In the genomic region with DNA sequence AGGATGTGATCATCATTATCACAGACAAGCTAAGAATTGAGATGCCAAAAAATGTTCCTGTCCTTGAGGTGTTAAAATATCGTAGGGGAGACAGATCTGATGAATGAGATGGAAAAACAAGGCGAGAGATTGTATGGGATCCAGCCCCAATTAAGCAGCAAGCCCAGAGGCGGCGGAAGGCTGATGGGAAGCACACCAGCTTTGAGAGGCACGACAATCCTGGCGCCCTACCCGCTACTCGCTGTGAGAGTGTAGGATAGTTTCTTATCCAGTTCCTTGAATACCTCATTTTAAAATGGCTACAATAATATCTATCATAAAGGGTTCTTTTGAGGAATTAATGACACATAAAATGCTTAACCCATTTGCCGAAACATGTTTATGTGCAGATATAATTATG, we compare ENCODE assay signal across 1 cellular context.
TF ChIP-seq lines count a peak whose summit lies in the region.

No MANE protein-coding gene starts in this region.

TF ChIP-seq in GM23338, 12 proteins besides CTCF, POLR2A, EP300 and RAD21 (continued from another document):
- TF ChIP-seq EZH2 (IDR thresholded peaks at IDR 0.05; ENCODE audit: low read depth, unreplicated experiment) (no peak), EZH2phosphoT487 (IDR thresholded peaks at IDR 0.05; ENCODE audit: unreplicated experiment) (no peak)
- TF ChIP-seq, protein P1, sequence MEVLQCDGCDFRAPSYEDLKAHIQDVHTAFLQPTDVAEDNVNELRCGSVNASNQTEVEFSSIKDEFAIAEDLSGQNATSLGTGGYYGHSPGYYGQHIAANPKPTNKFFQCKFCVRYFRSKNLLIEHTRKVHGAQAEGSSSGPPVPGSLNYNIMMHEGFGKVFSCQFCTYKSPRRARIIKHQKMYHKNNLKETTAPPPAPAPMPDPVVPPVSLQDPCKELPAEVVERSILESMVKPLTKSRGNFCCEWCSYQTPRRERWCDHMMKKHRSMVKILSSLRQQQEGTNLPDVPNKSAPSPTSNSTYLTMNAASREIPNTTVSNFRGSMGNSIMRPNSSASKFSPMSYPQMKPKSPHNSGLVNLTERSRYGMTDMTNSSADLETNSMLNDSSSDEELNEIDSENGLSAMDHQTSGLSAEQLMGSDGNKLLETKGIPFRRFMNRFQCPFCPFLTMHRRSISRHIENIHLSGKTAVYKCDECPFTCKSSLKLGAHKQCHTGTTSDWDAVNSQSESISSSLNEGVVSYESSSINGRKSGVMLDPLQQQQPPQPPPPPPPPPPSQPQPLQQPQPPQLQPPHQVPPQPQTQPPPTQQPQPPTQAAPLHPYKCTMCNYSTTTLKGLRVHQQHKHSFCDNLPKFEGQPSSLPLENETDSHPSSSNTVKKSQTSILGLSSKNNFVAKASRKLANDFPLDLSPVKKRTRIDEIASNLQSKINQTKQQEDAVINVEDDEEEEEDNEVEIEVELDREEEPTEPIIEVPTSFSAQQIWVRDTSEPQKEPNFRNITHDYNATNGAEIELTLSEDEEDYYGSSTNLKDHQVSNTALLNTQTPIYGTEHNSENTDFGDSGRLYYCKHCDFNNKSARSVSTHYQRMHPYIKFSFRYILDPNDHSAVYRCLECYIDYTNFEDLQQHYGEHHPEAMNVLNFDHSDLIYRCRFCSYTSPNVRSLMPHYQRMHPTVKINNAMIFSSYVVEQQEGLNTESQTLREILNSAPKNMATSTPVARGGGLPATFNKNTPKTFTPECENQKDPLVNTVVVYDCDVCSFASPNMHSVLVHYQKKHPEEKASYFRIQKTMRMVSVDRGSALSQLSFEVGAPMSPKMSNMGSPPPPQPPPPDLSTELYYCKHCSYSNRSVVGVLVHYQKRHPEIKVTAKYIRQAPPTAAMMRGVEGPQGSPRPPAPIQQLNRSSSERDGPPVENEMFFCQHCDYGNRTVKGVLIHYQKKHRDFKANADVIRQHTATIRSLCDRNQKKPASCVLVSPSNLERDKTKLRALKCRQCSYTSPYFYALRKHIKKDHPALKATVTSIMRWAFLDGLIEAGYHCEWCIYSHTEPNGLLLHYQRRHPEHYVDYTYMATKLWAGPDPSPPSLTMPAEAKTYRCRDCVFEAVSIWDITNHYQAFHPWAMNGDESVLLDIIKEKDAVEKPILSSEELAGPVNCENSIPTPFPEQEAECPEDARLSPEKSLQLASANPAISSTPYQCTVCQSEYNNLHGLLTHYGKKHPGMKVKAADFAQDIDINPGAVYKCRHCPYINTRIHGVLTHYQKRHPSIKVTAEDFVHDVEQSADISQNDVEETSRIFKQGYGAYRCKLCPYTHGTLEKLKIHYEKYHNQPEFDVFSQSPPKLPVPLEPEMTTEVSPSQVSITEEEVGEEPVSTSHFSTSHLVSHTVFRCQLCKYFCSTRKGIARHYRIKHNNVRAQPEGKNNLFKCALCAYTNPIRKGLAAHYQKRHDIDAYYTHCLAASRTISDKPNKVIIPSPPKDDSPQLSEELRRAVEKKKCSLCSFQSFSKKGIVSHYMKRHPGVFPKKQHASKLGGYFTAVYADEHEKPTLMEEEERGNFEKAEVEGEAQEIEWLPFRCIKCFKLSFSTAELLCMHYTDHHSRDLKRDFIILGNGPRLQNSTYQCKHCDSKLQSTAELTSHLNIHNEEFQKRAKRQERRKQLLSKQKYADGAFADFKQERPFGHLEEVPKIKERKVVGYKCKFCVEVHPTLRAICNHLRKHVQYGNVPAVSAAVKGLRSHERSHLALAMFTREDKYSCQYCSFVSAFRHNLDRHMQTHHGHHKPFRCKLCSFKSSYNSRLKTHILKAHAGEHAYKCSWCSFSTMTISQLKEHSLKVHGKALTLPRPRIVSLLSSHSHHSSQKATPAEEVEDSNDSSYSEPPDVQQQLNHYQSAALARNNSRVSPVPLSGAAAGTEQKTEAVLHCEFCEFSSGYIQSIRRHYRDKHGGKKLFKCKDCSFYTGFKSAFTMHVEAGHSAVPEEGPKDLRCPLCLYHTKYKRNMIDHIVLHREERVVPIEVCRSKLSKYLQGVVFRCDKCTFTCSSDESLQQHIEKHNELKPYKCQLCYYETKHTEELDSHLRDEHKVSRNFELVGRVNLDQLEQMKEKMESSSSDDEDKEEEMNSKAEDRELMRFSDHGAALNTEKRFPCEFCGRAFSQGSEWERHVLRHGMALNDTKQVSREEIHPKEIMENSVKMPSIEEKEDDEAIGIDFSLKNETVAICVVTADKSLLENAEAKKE (CRISPR knock-in tag; IDR thresholded peaks at IDR 0.05), result no peak
